21 cellular contexts compared by ENCODE assay signal in the genomic region with DNA sequence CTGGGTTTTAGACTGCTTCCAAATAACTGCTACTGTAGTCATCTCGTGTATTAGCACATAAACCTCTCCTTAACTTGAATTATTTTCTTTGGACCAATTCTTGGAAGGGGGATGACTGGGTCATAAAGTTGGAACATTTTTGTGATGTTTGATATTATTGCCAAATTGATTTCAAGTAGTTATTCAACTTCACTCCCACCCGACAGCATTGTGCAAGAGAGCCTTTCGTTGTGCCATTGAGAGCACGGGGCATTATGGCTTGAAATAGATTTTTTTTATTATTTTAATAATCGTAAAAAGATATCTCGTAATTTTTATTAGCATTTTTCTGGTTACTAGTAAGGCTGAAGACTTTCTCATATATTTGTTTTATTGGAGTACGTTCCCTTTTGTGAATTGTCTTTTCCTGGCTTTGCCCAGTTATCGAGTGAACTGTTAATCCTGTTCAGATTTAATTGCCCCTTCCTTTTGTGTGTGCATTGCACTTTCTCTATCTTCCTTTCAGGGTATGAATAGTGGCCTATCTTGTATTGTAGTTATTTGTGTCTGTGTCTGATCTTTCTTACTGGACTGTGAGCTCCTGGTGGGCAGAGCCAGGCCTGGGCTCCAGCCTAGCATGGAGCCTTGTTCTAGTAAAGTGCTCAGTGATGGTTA.
DNase-seq lines count a peak whose midpoint lies in the region; ATAC-seq, FAIRE-seq and TF ChIP-seq lines count a peak whose summit lies in the region.
"Had no signal": no experiment of that assay in that cellular context is flagged by ENCODE, and none has a peak within 500 bp of the region (broad histone marks: within the 10 kb centered on the region; RNA-seq: fewer than 3 reads in every experiment).

No MANE protein-coding gene starts in this region.

- H3K9me1 ChIP-seq in K562 (ENCODE audit: control insufficient read depth, insufficient read depth, low read length): no peaks in the 10 kb centered on the region

- ATAC-seq in K562 (no peak), left ventricle myocardium superior (no peak), GM19395 (IDR thresholded peaks at IDR 0.05; ENCODE audit: unreplicated experiment) (no peak), HG03139 (IDR thresholded peaks at IDR 0.05; ENCODE audit: unreplicated experiment) (no peak)
- ATAC-seq: HepG2 had no signal

- H3K4me1 ChIP-seq in HAP-1 (peaks cover 5% of the 10 kb centered on the region), K562 (replicated peaks in 1 of 2; ENCODE audit: control insufficient read depth in 2 of 2, insufficient read depth in 2 of 2, low read length in 2 of 2) (no peaks in the 10 kb centered on the region)
- H3K4me1 ChIP-seq: Peyer's patch had no signal

- H3K9ac ChIP-seq in K562 (ENCODE audit: insufficient read depth in 1 of 2, low read depth in 2 of 2, low read length in 2 of 2): no peak overlapping the region

- in situ Hi-C loops in HAP-1 (cut with MboI; ENCODE audit: low sequenced_read_pairs): loop anchor here (10.0 kb wide), 1 partner anchor 248 kb away; no protein-coding TSS in a partner anchor
- in situ Hi-C loops in K562 (cut with MboI): loop anchor here (5.0 kb wide), 1 partner anchor 250 kb away; no protein-coding TSS in a partner anchor

- no peaks in the 10 kb centered on the region for H4K20me1 ChIP-seq in K562 (replicated peaks; ENCODE audit: control insufficient read depth, insufficient read depth, low read length)

- H3K79me2 ChIP-seq in K562 (ENCODE audit: control insufficient read depth, insufficient read depth, low read length): no peaks in the 10 kb centered on the region

- H3K4me3 ChIP-seq in HAP-1: no peak overlapping the region
- H3K4me3 ChIP-seq in K562: no peak overlapping the region
- H3K4me3 ChIP-seq: Peyer's patch had no signal

- H3K27ac ChIP-seq in K562 (ENCODE audit: extremely low read depth, low read depth, low read length): no peak overlapping the region
- H3K27ac ChIP-seq: Peyer's patch had no signal

- peak; percentile 29 to 84 for DNase-seq in HAP-1 (ENCODE audit: low spot score in 2 of 2)
- DNase-seq in K562 (ENCODE audit: extremely low read depth in 1 of 4, low spot score in 3 of 4): no peak
- DNase-seq in posterior vena cava (ENCODE audit: low spot score): peak; percentile 15
- DNase-seq in stimulated activated CD4-positive, alpha-beta T cell treated with anti-CD3 and anti-CD28 coated beads, Interleukin-2, amount 100 ng/mL, for 48 hours: no peak
- DNase-seq in left ventricle myocardium superior: no peak
- DNase-seq: CD8-positive, alpha-beta memory T cell; DMS 273 treated with DMSO at 0.1 percent for 48 hours; DMS79 treated with DMSO at 0.1 percent for 48 hours; Kasumi-1; MM.1S; NCI-H1694; NCI-H2029 treated with DMSO at 0.1 percent for 48 hours; NCI-H226; NCI-H510A; NCI-H69; Peyer's patch; SHP77 treated with DMSO at 0.1 percent for 48 hours had no signal

- no peaks in the 10 kb centered on the region for H3K27me3 ChIP-seq in HAP-1 (ENCODE audit: low read depth)
- peaks cover 0 to 27% of the 10 kb centered on the region in 2 experiments; a peak in 4 of 5 replicates for H3K27me3 ChIP-seq in K562 (ENCODE audit: control insufficient read depth in 2 of 2, insufficient read depth in 2 of 2, low read length in 2 of 2)
- H3K27me3 ChIP-seq: Peyer's patch had no signal

- H2AFZ ChIP-seq in K562 (ENCODE audit: low read depth, low read length): no peak overlapping the region

- no TSS peak for BruUV-seq in K562 (replicated peaks; lab: Mats Ljungman, UMichigan)

- TF ChIP-seq POLR2A in K562 (conservative IDR thresholded peaks at IDR 0.05): no peak

- CTCF ChIA-PET in K562 (lab: Yijun Ruan, JAX; ENCODE audit: low intra/inter-chr PET ratio): no interaction called here

- H3K36me3 ChIP-seq in HAP-1 (replicated peaks) (no peaks in the 10 kb centered on the region), K562 (ENCODE audit: control insufficient read depth, insufficient read depth, low read length) (no peaks in the 10 kb centered on the region)
- H3K36me3 ChIP-seq: Peyer's patch had no signal

- POLR2A ChIA-PET in K562 (lab: Yijun Ruan, JAX): no interaction called here

- H3K4me2 ChIP-seq in K562 (ENCODE audit: insufficient read depth, low read length): no peak overlapping the region

- no peak for TF ChIP-seq EP300 in K562 (IDR thresholded peaks at IDR 0.05; ENCODE audit: low read length)

- no peak for TF ChIP-seq CTCF in K562 (IDR thresholded peaks at IDR 0.05 in 2 of 3, conservative IDR thresholded peaks at IDR 0.05 in 1 of 3; ENCODE audit: insufficient read depth in 2 of 3, low read depth in 1 of 3, low read length in 3 of 3)

- intact Hi-C loops in K562 (cut with micrococcal nuclease): loop anchor here (5.0 to 10.0 kb wide), 2 partner anchors 418 to 680 kb away; no protein-coding TSS in a partner anchor
- intact Hi-C loops in posterior vena cava (cut with DNase I): no loop called here
- intact Hi-C loops in left ventricle myocardium superior (cut with micrococcal nuclease): loop anchor here (5.0 to 10.0 kb wide), 3 partner anchors 58 to 245 kb away; no protein-coding TSS in a partner anchor

- under 1% methylated on average over 8 of the region's 8 CpGs for WGBS in K562 (ENCODE audit: insufficient coverage, low coverage, missing lambda C conversion rate)

- no peaks in the 10 kb centered on the region for H3K9me3 ChIP-seq in HAP-1
- H3K9me3 ChIP-seq in K562 (replicated peaks; ENCODE audit: control insufficient read depth, insufficient read depth, low read depth, low read length): no peaks in the 10 kb centered on the region
- H3K9me3 ChIP-seq: Peyer's patch had no signal

- FAIRE-seq in K562 (lab: Jason Lieb, UNC): no peak
- FAIRE-seq: GM12892, HepG2 had no signal

- no peak for TF ChIP-seq RAD21 in K562 (CRISPR knock-in tag; conservative IDR thresholded peaks at IDR 0.05 in 1 of 2, IDR thresholded peaks at IDR 0.05 in 1 of 2)

TF ChIP-seq in K562, 482 proteins besides CTCF, POLR2A, EP300 and RAD21:
- TF ChIP-seq, protein P1, sequence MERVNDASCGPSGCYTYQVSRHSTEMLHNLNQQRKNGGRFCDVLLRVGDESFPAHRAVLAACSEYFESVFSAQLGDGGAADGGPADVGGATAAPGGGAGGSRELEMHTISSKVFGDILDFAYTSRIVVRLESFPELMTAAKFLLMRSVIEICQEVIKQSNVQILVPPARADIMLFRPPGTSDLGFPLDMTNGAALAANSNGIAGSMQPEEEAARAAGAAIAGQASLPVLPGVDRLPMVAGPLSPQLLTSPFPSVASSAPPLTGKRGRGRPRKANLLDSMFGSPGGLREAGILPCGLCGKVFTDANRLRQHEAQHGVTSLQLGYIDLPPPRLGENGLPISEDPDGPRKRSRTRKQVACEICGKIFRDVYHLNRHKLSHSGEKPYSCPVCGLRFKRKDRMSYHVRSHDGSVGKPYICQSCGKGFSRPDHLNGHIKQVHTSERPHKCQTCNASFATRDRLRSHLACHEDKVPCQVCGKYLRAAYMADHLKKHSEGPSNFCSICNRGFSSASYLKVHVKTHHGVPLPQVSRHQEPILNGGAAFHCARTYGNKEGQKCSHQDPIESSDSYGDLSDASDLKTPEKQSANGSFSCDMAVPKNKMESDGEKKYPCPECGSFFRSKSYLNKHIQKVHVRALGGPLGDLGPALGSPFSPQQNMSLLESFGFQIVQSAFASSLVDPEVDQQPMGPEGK (CRISPR knock-in tag; IDR thresholded peaks at IDR 0.05; ENCODE audit: borderline replicate concordance): no peak
- TF ChIP-seq ZNF589 (CRISPR knock-in tag; IDR thresholded peaks at IDR 0.05; ENCODE audit: low read depth): no peak
- TF ChIP-seq RBM14 (IDR thresholded peaks at IDR 0.05; ENCODE audit: borderline replicate concordance, insufficient read depth, low read depth, low read length): no peak
- no peak for TF ChIP-seq ESRRA (IDR thresholded peaks at IDR 0.05; ENCODE audit: borderline replicate concordance, low read depth)
- TF ChIP-seq CEBPB (tag; IDR thresholded peaks at IDR 0.05): peak; percentile 30; the same call in 1 of the 2 replicates

Comparison
In these comparisons a context has a peak if more than half of its experiments do, and no peak if none do; other contexts are left out.
1. DNase-seq: peak in HAP-1 (2 of 2) and posterior vena cava (single experiment); none in K562 (0 of 4), stimulated activated CD4-positive, alpha-beta T cell treated with anti-CD3 and anti-CD28 coated beads, Interleukin-2, amount 100 ng/mL, for 48 hours (0 of 2) and left ventricle myocardium superior (single experiment).
2. intact Hi-C loops: an anchor here in K562 (5.0 to 10.0 kb wide) and left ventricle myocardium superior (5.0 to 10.0 kb wide); none called in posterior vena cava.